In genomic region chr12:54393743-54394142, GRCh38 we compare ENCODE assay signal across 1 cellular context.
TF ChIP-seq lines count a peak whose summit lies in the region.

No MANE protein-coding gene starts in this region.

TF ChIP-seq in IMR-90, 13 proteins besides CTCF, POLR2A, EP300 and RAD21 (continued from another document):
- no peak for TF ChIP-seq CHD1 (IDR thresholded peaks at IDR 0.05; ENCODE audit: low read depth, low read length)
